In the genomic region with DNA sequence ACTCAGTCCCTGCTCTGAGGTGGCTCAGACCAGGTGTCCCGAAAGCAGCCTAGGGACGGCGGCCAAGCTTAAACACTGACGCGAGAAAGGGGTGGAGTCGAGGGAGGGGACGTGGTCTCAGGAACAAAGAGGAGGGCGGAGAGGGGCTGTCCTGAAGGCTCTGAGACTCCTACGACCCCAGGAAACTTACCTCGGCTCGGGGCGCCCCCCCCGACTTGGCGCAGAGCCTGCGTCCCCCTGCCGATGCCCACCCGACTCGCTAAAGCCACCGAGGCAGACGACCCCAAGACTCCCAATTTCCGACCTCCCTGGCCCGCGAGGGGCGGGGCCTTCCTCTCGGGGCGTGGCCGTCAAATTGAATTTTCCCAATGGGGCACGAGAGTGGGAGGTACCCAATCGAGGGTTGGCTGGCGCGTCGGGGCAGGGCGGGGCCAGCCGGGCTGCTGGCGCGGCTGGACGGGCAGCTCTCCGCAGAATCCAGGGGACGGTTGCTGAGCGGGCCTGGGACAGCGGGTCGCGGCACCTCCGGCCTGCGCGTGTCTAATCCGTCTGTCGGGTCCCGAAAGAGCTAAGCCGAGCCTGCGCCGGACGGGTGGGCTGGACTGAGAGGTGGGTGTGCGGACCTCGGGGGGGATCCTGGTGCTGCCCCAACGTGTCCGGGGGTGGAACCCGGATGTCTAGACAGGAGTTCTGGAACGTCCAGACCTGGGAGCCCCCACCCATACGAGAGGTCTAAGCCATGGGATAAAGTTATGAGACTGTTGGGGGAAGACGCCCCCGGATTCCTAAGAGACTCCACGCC, we compare ENCODE assay signal across 8 cellular contexts. TPM values are rescaled to one million over a fixed set of nuclear protein-coding genes. Genes with fewer than 3 reads are reported as not detected.
DNase-seq lines count a peak whose midpoint lies in the region; ATAC-seq and TF ChIP-seq lines count a peak whose summit lies in the region.

A gene (plus strand): TSS at position 471 of the 802 bp plus-strand sequence. CDS start 1,941 bp downstream, outside the sequence.

- peak within 1 kb of the TSS; percentile 95 for H3K27ac Mint-ChIP-seq in Caco-2 (ENCODE audit: unreplicated experiment)

- H3K27ac ChIP-seq in HUES48 (ENCODE audit: low read depth, low read length) = peak within 1 kb of the TSS; percentile 91
- peak within 1 kb of the TSS; percentile 96 for H3K27ac ChIP-seq in epithelial cell of prostate
- H3K27ac ChIP-seq in mucosa of rectum (ENCODE audit: low read depth in 2 of 2, low read length in 2 of 2) = peak within 1 kb of the TSS; percentile 80 to 89

- peak within 1 kb of the TSS; percentile 87 for H3K9ac ChIP-seq in HUES48 (ENCODE audit: low read depth, low read length)
- peak within 1 kb of the TSS; percentile 91 to 97 for H3K9ac ChIP-seq in mucosa of rectum (ENCODE audit: low read depth in 1 of 2, low read length in 2 of 2)

- H3K4me1 Mint-ChIP-seq in Caco-2 (ENCODE audit: low read depth, unreplicated experiment) = peaks cover 30% of the 10 kb centered on the region

- peaks cover 32% of the 10 kb centered on the region for H3K36me3 Mint-ChIP-seq in Caco-2 (ENCODE audit: insufficient read depth, unreplicated experiment)

- BruUV-seq in Caco-2 (replicated peaks; lab: Mats Ljungman, UMichigan) = no TSS peak

- intact Hi-C loops in Caco-2 (cut with micrococcal nuclease; ENCODE audit: unreplicated experiment) = loop anchor here (1.0 kb wide), 1 partner anchor 112 kb away; a partner anchor contains a TSS

- H3K4me3 Mint-ChIP-seq in Caco-2 (ENCODE audit: unreplicated experiment) = peak within 1 kb of the TSS; percentile 94

- H3K4me1 ChIP-seq in Caco-2 (peaks cover 38% of the 10 kb centered on the region), HUES48 (ENCODE audit: control insufficient read depth, insufficient read depth, low read length) (peaks cover 24% of the 10 kb centered on the region), mucosa of rectum (ENCODE audit: control insufficient read depth in 2 of 2, insufficient read depth in 2 of 2, low read length in 2 of 2) (peaks cover 46 to 61% of the 10 kb centered on the region in 2 donors)

- H3K27me3 ChIP-seq in Caco-2 (replicated peaks; ENCODE audit: control insufficient read depth, insufficient read depth, low read length) (no peaks in the 10 kb centered on the region), HUES48 (ENCODE audit: control insufficient read depth, insufficient read depth, low read length) (peaks cover 4% of the 10 kb centered on the region; the same call in 1 of the 2 replicates), mucosa of rectum (ENCODE audit: control insufficient read depth in 2 of 2, insufficient read depth in 2 of 2, low read length in 2 of 2) (no peaks in the 10 kb centered on the region)

- POLR2A ChIA-PET in Caco-2 (lab: Charles Lee) = interaction anchor here (0.5 to 3.4 kb wide), 10 partner anchors 15 to 168 kb away, joined by 3 to 60 read pairs (median 4); a partner anchor contains a TSS

- CTCF ChIA-PET in Caco-2 (lab: Charles Lee) = interaction anchor here (0.8 to 3.5 kb wide), 7 partner anchors 18 to 112 kb away, joined by 3 to 29 read pairs (median 4); a partner anchor contains a TSS

- peaks cover 1% of the 10 kb centered on the region for H3K36me3 ChIP-seq in Caco-2 (ENCODE audit: control insufficient read depth, insufficient read depth, low read length)
- H3K36me3 ChIP-seq in HUES48 (ENCODE audit: control insufficient read depth, insufficient read depth, low read length) = no peaks in the 10 kb centered on the region
- peaks cover 0 to under 1% of the 10 kb centered on the region in 2 donors for H3K36me3 ChIP-seq in mucosa of rectum (ENCODE audit: control insufficient read depth in 2 of 2, insufficient read depth in 2 of 2, low read length in 2 of 2)

- peak; percentile 93 to 96 for DNase-seq in Caco-2
- peak; percentile 94 for DNase-seq in OCI-M1 (lab: John Stamatoyannopoulos, UW)
- peak; percentile 89 for DNase-seq in activated T-cell treated with anti-CD3 and anti-CD28 coated beads for 48 hours (ENCODE audit: low read depth)
- DNase-seq in epithelial cell of prostate (ENCODE audit: low read depth, low spot score) = no peak
- DNase-seq in stimulated activated CD8-positive, alpha-beta memory T cell treated with anti-CD3 and anti-CD28 coated beads, Interleukin-4, amount 100 ng/mL, for 4 hours (ENCODE audit: low read depth in 2 of 2, low spot score in 1 of 2) = peak; percentile 75 to 77

- H3K4me3 ChIP-seq in Caco-2 (ENCODE audit: low read depth, low read length) (peak within 1 kb of the TSS; percentile 60), HUES48 (ENCODE audit: low read depth, low read length) (peak within 1 kb of the TSS; percentile 82), mucosa of rectum (ENCODE audit: low read length in 2 of 2) (peak within 1 kb of the TSS; percentile 81 to 93)

- no peaks in the 10 kb centered on the region for H3K9me3 ChIP-seq in Caco-2
- H3K9me3 ChIP-seq in HUES48 (ENCODE audit: control insufficient read depth, insufficient read depth, low read length) = no peaks in the 10 kb centered on the region
- H3K9me3 ChIP-seq in mucosa of rectum (ENCODE audit: control insufficient read depth in 2 of 2, low read length in 2 of 2) = no peaks in the 10 kb centered on the region

- H3K27me3 Mint-ChIP-seq in Caco-2 (ENCODE audit: insufficient read depth, unreplicated experiment) = no peaks in the 10 kb centered on the region

- ATAC-seq in GM21381 (IDR thresholded peaks at IDR 0.05; ENCODE audit: unreplicated experiment) = peak; percentile 45

- TF ChIP-seq CTCF in Caco-2 (IDR thresholded peaks at IDR 0.05; ENCODE audit: insufficient read depth in 1 of 2, low read depth in 1 of 2, low read length in 1 of 2, severe bottlenecking in 1 of 2, unreplicated experiment in 1 of 2) = no peak

- no peaks in the 10 kb centered on the region for H3K9me3 Mint-ChIP-seq in Caco-2 (ENCODE audit: unreplicated experiment)

RNA-seq across cellular contexts. Expression of the gene that starts here (rescaled TPM):
- 69.8 and 71.0 TPM in 2 replicates for total RNA-seq in Caco-2 (2022)
